ENCODE assay signal across 8 cellular contexts in the genomic region with DNA sequence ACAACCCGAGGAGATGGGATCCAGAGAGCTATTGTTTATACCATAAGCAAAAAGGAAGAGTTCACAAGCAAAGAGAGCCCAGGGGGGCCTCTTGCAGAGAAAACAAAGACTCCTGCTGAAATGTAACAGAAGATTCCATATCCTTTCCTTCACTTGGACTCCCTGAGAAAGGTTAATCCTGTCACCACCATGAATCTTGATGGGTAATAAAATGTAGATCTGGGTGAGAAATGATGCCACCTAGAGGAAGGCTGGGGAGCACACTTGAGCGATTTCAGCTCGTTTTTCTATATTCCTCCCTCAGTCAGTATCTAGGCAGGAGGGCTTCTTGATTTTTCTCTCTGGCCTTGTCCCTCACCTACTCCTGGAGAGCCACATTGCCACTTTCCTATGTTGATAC. TPM values are rescaled to one million over a fixed set of nuclear protein-coding genes. Genes with fewer than 3 reads are reported as not detected.
DNase-seq lines count a peak whose midpoint lies in the region; ATAC-seq, FAIRE-seq and TF ChIP-seq lines count a peak whose summit lies in the region.

No MANE protein-coding gene starts in this region.

- WGBS in A549 (ENCODE audit: missing lambda C conversion rate): 26% methylated on average over 3 of the region's 3 CpGs
- WGBS in esophagus squamous epithelium, 2 donors: 8 to 29% methylated on average over 2 to 3 of the region's 3 CpGs

- no peaks in the 10 kb centered on the region for H3K4me1 ChIP-seq in A549
- H3K4me1 ChIP-seq in esophagus squamous epithelium: no peaks in the 10 kb centered on the region

- CTCF ChIA-PET in A549 (lab: Yijun Ruan, JAX): interaction anchor here (0.7 to 4.0 kb wide), 7 partner anchors 12 to 255 kb away, joined by 3 to 31 read pairs (median 4); no protein-coding TSS in a partner anchor

- POLR2A ChIA-PET in A549 (lab: Yijun Ruan, JAX): no interaction called here

- H3K27me3 ChIP-seq in esophagus squamous epithelium: no peaks in the 10 kb centered on the region

- H3K9me3 ChIP-seq in A549 (no peaks in the 10 kb centered on the region), esophagus squamous epithelium (no peaks in the 10 kb centered on the region)

- H3K27ac ChIP-seq in A549 (no peak overlapping the region), esophagus squamous epithelium (no peak overlapping the region)

- ATAC-seq in A549 (peak; percentile 66 to 79; a peak in 4 of 6 replicates), HG03159 (IDR thresholded peaks at IDR 0.05; ENCODE audit: unreplicated experiment) (no peak)

- no peak overlapping the region for H3K4me2 ChIP-seq in A549

- TF ChIP-seq CTCF in A549 (IDR thresholded peaks at IDR 0.05) (peak; percentile 42), GM12874 (IDR thresholded peaks at IDR 0.05; ENCODE audit: insufficient read depth, low read depth, low read length) (peak; percentile 44; the same call in 1 of the 2 replicates), esophagus squamous epithelium (IDR thresholded peaks at IDR 0.05) (peak in 4 of 6 experiments; percentile 9 to 46 (median 24))

- no peak for TF ChIP-seq EP300 in A549 (IDR thresholded peaks at IDR 0.05)

- H3K36me3 ChIP-seq in esophagus squamous epithelium: no peaks in the 10 kb centered on the region

- no peak for TF ChIP-seq POLR2A in A549 (IDR thresholded peaks at IDR 0.05; ENCODE audit: low read length)
- no peak for TF ChIP-seq POLR2A in esophagus squamous epithelium (IDR thresholded peaks at IDR 0.05)

- intact Hi-C loops in esophagus squamous epithelium (cut with DNase I): loop anchor here (10.0 kb wide), 1 partner anchor 150 kb away; the partner anchor contains the start of gene GUCY2F

- DNase-seq in A549 (ENCODE audit: low read depth in 1 of 2, low spot score in 1 of 2) (peak; percentile 3 to 15), NCI-H69 (lab: John Stamatoyannopoulos, UW) (peak; percentile 24), esophagus squamous epithelium (lab: John Stamatoyannopoulos, UW) (no peak), activated gamma-delta T cell treated with Interleukin-2 at 50 U/mL for 16 hours (no peak), islet precursor cell (no peak)
- no peak for DNase-seq in effector CD8-positive, alpha-beta T cell (lab: John Stamatoyannopoulos, UW)

- peak; percentile 43 for FAIRE-seq in A549 (lab: Jason Lieb, UNC)

- TF ChIP-seq RAD21 in A549 (conservative IDR thresholded peaks at IDR 0.05 in 1 of 2, IDR thresholded peaks at IDR 0.05 in 1 of 2): 0 out of 5 replicates have a peak, but pooled peaks of 1 of the 2 experiments have one; percentile 7

- no peak overlapping the region for H3K4me3 ChIP-seq in A549
- no peak overlapping the region for H3K4me3 ChIP-seq in esophagus squamous epithelium

TF ChIP-seq in A549, 52 proteins besides CTCF, POLR2A, EP300 and RAD21:
- no peak for TF ChIP-seq ESRRA (IDR thresholded peaks at IDR 0.05; ENCODE audit: borderline replicate concordance, low read length)
- no peak for TF ChIP-seq BCL3 (IDR thresholded peaks at IDR 0.05)
- no peak for TF ChIP-seq CHD4 (IDR thresholded peaks at IDR 0.05; ENCODE audit: borderline replicate concordance)
- TF ChIP-seq CBX2 (IDR thresholded peaks at IDR 0.05; ENCODE audit: borderline replicate concordance, low read depth): no peak
- TF ChIP-seq, protein P1, sequence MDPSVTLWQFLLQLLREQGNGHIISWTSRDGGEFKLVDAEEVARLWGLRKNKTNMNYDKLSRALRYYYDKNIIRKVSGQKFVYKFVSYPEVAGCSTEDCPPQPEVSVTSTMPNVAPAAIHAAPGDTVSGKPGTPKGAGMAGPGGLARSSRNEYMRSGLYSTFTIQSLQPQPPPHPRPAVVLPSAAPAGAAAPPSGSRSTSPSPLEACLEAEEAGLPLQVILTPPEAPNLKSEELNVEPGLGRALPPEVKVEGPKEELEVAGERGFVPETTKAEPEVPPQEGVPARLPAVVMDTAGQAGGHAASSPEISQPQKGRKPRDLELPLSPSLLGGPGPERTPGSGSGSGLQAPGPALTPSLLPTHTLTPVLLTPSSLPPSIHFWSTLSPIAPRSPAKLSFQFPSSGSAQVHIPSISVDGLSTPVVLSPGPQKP (IDR thresholded peaks at IDR 0.05; ENCODE audit: low read depth, low read length): no peak
- TF ChIP-seq EHMT2 (IDR thresholded peaks at IDR 0.05; ENCODE audit: low read depth): no peak
TF ChIP-seq in A549: peak in this region for 0.

RNA-seq across cellular contexts. Expression of gene KCNE5, which starts 10.2 kb away (rescaled TPM):
- polyA plus RNA-seq in A549 (2011; rRNA removed): 0.08 and 0.17 TPM in 2 replicates
- polyA plus RNA-seq in A549 (2012; cell fraction: cytosol; rRNA removed): 0.05 TPM in 1 of 2 replicates, not detected in the other
- 0.23 and 0.37 TPM in 2 replicates for polyA plus RNA-seq in A549 (2012; cell fraction: nucleus; rRNA removed)
- 0.08 to 0.23 TPM (median 0.08 TPM) in 3 replicates for polyA plus RNA-seq in A549 (2017; fragmentation: RNase III; extraction: RNeasy Plus Mini Kit Qiagen cat#74134 plus additional on column Dnase treatment)
- not detected in 2 replicates for polyA minus RNA-seq in A549 (2011; rRNA and poly(A)+ RNA removed)
- total RNA-seq in esophagus squamous epithelium: under 1 TPM in 1 of 4 donors, not detected in 3; 0.38 TPM

Comparison
In these comparisons a context has a peak if more than half of its experiments do, and no peak if none do; other contexts are left out.
1. DNase-seq: peak in A549 (2 of 2) and NCI-H69 (single experiment); none in esophagus squamous epithelium (single experiment), effector CD8-positive, alpha-beta T cell (single experiment), activated gamma-delta T cell treated with Interleukin-2 at 50 U/mL for 16 hours (single experiment) and islet precursor cell (single experiment).
2. Peak in every context shown above with its lines, with median percentiles within 50 percentile points of each other: CTCF ChIP-seq.